In genomic region chr4:88533088-88533790, GRCh38 we compare ENCODE assay signal across 18 cellular contexts. TPM values are rescaled to one million over a fixed set of nuclear protein-coding genes. Genes with fewer than 3 reads are reported as not detected.
A peak's percentile ranks its signal among the peaks of the same experiment; 100 is the strongest.
DNase-seq lines count a peak whose midpoint lies in the region; ATAC-seq and TF ChIP-seq lines count a peak whose summit lies in the region.
"Had no signal": no experiment of that assay in that cellular context is flagged by ENCODE, and none has a peak within 500 bp of the region (broad histone marks: within the 10 kb centered on the region; RNA-seq: fewer than 3 reads in every experiment).

No MANE protein-coding gene starts in this region.

- peaks cover 16% of the 10 kb centered on the region for H3K4me1 Mint-ChIP-seq in activated T-helper 17 cell treated with anti-CD3 and anti-CD28 coated beads, Interleukin-2, amount 50 U/mL, for 72 hours
- peaks cover 9% of the 10 kb centered on the region for H3K4me1 Mint-ChIP-seq in activated T-cell treated with anti-CD3 and anti-CD28 coated beads, Interleukin-2, amount 50 U/mL, for 4 hours (ENCODE audit: low read depth)

- no peaks in the 10 kb centered on the region for H3K27me3 ChIP-seq in skeletal muscle satellite cell (ENCODE audit: control insufficient read depth, insufficient read depth, low read length)
- H3K27me3 ChIP-seq: heart right ventricle, testis had no signal

- ATAC-seq in activated T-helper 17 cell treated with anti-CD3 and anti-CD28 coated beads, Interleukin-2, amount 50 U/mL, for 72 hours (replicated peaks): no peak
- ATAC-seq in activated T-cell treated with anti-CD3 and anti-CD28 coated beads, Interleukin-2, amount 50 U/mL, for 4 hours: no peak
- ATAC-seq in GM18858 (IDR thresholded peaks at IDR 0.05; ENCODE audit: unreplicated experiment) (no peak), GM19351 (IDR thresholded peaks at IDR 0.05; ENCODE audit: unreplicated experiment) (no peak)
- ATAC-seq: heart right ventricle, HepG2 had no signal

- no peaks in the 10 kb centered on the region for H3K36me3 ChIP-seq in skeletal muscle satellite cell (ENCODE audit: insufficient read depth, low read length)
- H3K36me3 ChIP-seq: heart right ventricle had no signal

- H3K36me3 Mint-ChIP-seq in activated T-helper 17 cell treated with anti-CD3 and anti-CD28 coated beads, Interleukin-2, amount 50 U/mL, for 72 hours (ENCODE audit: low read depth): no peaks in the 10 kb centered on the region
- H3K36me3 Mint-ChIP-seq in activated T-cell treated with anti-CD3 and anti-CD28 coated beads, Interleukin-2, amount 50 U/mL, for 4 hours (ENCODE audit: insufficient read depth): no peaks in the 10 kb centered on the region

- no peak for TF ChIP-seq CTCF in fibroblast of villous mesenchyme (IDR thresholded peaks at IDR 0.05; ENCODE audit: insufficient read depth, low read depth, low read length)

- peak; percentile 64 for DNase-seq in HCEC 1CT
- peak; percentile 55 for DNase-seq in fibroblast of villous mesenchyme (ENCODE audit: low read depth)
- DNase-seq in SKM-1 treated with dmso at 0.1 percent for 144 hours (lab: John Stamatoyannopoulos, UW; ENCODE audit: unreplicated experiment): no peak
- no peak for DNase-seq in activated T-cell treated with anti-CD3 and anti-CD28 coated beads, Interleukin-2, amount 50 U/mL, for 4 hours
- DNase-seq: activated CD4-positive, alpha-beta T cell treated with anti-CD3 and anti-CD28 coated beads, Interleukin-2, amount 10 ng/mL, durations not matched to agents 7 days and 5 days; anterior cingulate cortex; effector memory CD4-positive, alpha-beta T cell; heart right ventricle; stimulated activated CD4-positive, alpha-beta T cell treated with anti-CD3 and anti-CD28 coated beads, Interleukin-15, amount 100 ng/mL, for 24 hours; testis had no signal

- no peaks in the 10 kb centered on the region for H3K9me3 Mint-ChIP-seq in activated T-helper 17 cell treated with anti-CD3 and anti-CD28 coated beads, Interleukin-2, amount 50 U/mL, for 72 hours
- H3K9me3 Mint-ChIP-seq in activated T-cell treated with anti-CD3 and anti-CD28 coated beads, Interleukin-2, amount 50 U/mL, for 4 hours: no peaks in the 10 kb centered on the region
- H3K9me3 Mint-ChIP-seq: activated CD4-positive, alpha-beta T cell treated with anti-CD3 and anti-CD28 coated beads, Interleukin-2, amount 10 ng/mL, durations not matched to agents 7 days and 5 days; activated T-helper 1 cell treated with anti-CD3 and anti-CD28 coated beads, Interleukin-12 subunit alpha, Interleukin-12 subunit beta, Interleukin-2, Interleukin-4 antibody, amounts not matched to agents 30 ng/mL and 10 ng/mL and 1 ng/mL, durations not matched to agents 14 hours and 24 hours and 36 hours had no signal

- H3K4me3 Mint-ChIP-seq in activated T-helper 17 cell treated with anti-CD3 and anti-CD28 coated beads, Interleukin-2, amount 50 U/mL, for 72 hours: peak overlapping the region; percentile 42
- no peak overlapping the region for H3K4me3 Mint-ChIP-seq in activated T-cell treated with anti-CD3 and anti-CD28 coated beads, Interleukin-2, amount 50 U/mL, for 4 hours
- H3K4me3 Mint-ChIP-seq: activated CD4-positive, alpha-beta T cell treated with anti-CD3 and anti-CD28 coated beads, Interleukin-2, amount 10 ng/mL, durations not matched to agents 7 days and 5 days; activated T-helper 1 cell treated with anti-CD3 and anti-CD28 coated beads, Interleukin-12 subunit alpha, Interleukin-12 subunit beta, Interleukin-2, Interleukin-4 antibody, amounts not matched to agents 30 ng/mL and 10 ng/mL and 1 ng/mL, durations not matched to agents 14 hours and 24 hours and 36 hours had no signal

- H3K9me3 ChIP-seq in skeletal muscle satellite cell (replicated peaks; ENCODE audit: low read length): no peaks in the 10 kb centered on the region
- H3K9me3 ChIP-seq: heart right ventricle, testis had no signal

- no peak overlapping the region for H3K4me3 ChIP-seq in fibroblast of villous mesenchyme (ENCODE audit: low read depth, low read length)
- H3K4me3 ChIP-seq in skeletal muscle satellite cell (ENCODE audit: low read length): peak overlapping the region; percentile 52
- H3K4me3 ChIP-seq: heart right ventricle, lung, testis had no signal

- H3K9ac ChIP-seq in skeletal muscle satellite cell (ENCODE audit: low read depth, low read length): peak overlapping the region; percentile 84
- H3K9ac ChIP-seq: parathyroid adenoma had no signal

- H3K4me2 ChIP-seq in skeletal muscle satellite cell (ENCODE audit: low read length): peak overlapping the region; percentile 79

- peak overlapping the region; percentile 78 for H3K27ac Mint-ChIP-seq in activated T-helper 17 cell treated with anti-CD3 and anti-CD28 coated beads, Interleukin-2, amount 50 U/mL, for 72 hours
- H3K27ac Mint-ChIP-seq: activated CD4-positive, alpha-beta T cell treated with anti-CD3 and anti-CD28 coated beads, Interleukin-2, amount 10 ng/mL, durations not matched to agents 7 days and 5 days; activated T-helper 1 cell treated with anti-CD3 and anti-CD28 coated beads, Interleukin-12 subunit alpha, Interleukin-12 subunit beta, Interleukin-2, Interleukin-4 antibody, amounts not matched to agents 30 ng/mL and 10 ng/mL and 1 ng/mL, durations not matched to agents 14 hours and 24 hours and 36 hours had no signal

- peaks cover 4% of the 10 kb centered on the region for H3K27me3 Mint-ChIP-seq in activated T-helper 17 cell treated with anti-CD3 and anti-CD28 coated beads, Interleukin-2, amount 50 U/mL, for 72 hours
- no peaks in the 10 kb centered on the region for H3K27me3 Mint-ChIP-seq in activated T-cell treated with anti-CD3 and anti-CD28 coated beads, Interleukin-2, amount 50 U/mL, for 4 hours (ENCODE audit: low read depth)

- peaks cover 36% of the 10 kb centered on the region for H3K4me1 ChIP-seq in skeletal muscle satellite cell (ENCODE audit: control insufficient read depth, insufficient read depth, low read length)
- H3K4me1 ChIP-seq: parathyroid adenoma, testis had no signal

RNA-seq across cellular contexts. Expression of gene PYURF, which starts 9.7 kb away (rescaled TPM):
- 10 to 100 TPM; 28.6 to 54.5 TPM for total RNA-seq in activated T-helper 17 cell treated with anti-CD3 and anti-CD28 coated beads, Interleukin-2, amount 50 U/mL, for 72 hours
- total RNA-seq in fibroblast of villous mesenchyme: 91.1 and 91.8 TPM in 2 replicates
- total RNA-seq in skeletal muscle satellite cell (2012; rRNA removed): 63.9 and 64.7 TPM in 2 replicates
- total RNA-seq in activated T-cell treated with anti-CD3 and anti-CD28 coated beads, Interleukin-2, amount 50 U/mL, for 4 hours: 10 to 100 TPM; 71.2 to 73.1 (median 72.9) TPM

RNA-seq across cellular contexts. Expression of gene HERC3, which starts 59.0 kb away (rescaled TPM):
- total RNA-seq in activated T-helper 17 cell treated with anti-CD3 and anti-CD28 coated beads, Interleukin-2, amount 50 U/mL, for 72 hours: 100 to 1,000 TPM in 1 of 2 donors, 10 to 100 TPM in 1; 31.6 to 159 TPM
- total RNA-seq in fibroblast of villous mesenchyme: 22.2 and 28.5 TPM in 2 replicates
- total RNA-seq in skeletal muscle satellite cell (2012; rRNA removed): 16.0 and 23.4 TPM in 2 replicates
- 10 to 100 TPM; 11.4 to 13.6 (median 13.3) TPM for total RNA-seq in activated T-cell treated with anti-CD3 and anti-CD28 coated beads, Interleukin-2, amount 50 U/mL, for 4 hours

Comparison
In these comparisons a context has a peak if more than half of its experiments do, and no peak if none do; other contexts are left out.
1. DNase-seq: peak in HCEC 1CT (single experiment) and fibroblast of villous mesenchyme (single experiment); none in SKM-1 treated with dmso at 0.1 percent for 144 hours (single experiment) and activated T-cell treated with anti-CD3 and anti-CD28 coated beads, Interleukin-2, amount 50 U/mL, for 4 hours (single experiment).